15 cellular contexts compared by ENCODE assay signal in genomic region chr11:110176366-110177056, GRCh38.
DNase-seq lines count a peak whose midpoint lies in the region; ATAC-seq and FAIRE-seq lines count a peak whose summit lies in the region.
"Had no signal": no experiment of that assay in that cellular context is flagged by ENCODE, and none has a peak within 500 bp of the region (broad histone marks: within the 10 kb centered on the region; RNA-seq: fewer than 3 reads in every experiment).

No MANE protein-coding gene starts in this region.

- H4K91ac ChIP-seq in trophoblast cell (ENCODE audit: low read depth, low read length), result no peak overlapping the region

- H3K18ac ChIP-seq in trophoblast cell (ENCODE audit: low read length), result no peak overlapping the region

- no peak overlapping the region for H3K4me2 ChIP-seq in trophoblast cell (ENCODE audit: low read length)

- no peaks in the 10 kb centered on the region for H3K9me3 ChIP-seq in trophoblast cell (ENCODE audit: insufficient read depth, low read depth, low read length)
- H3K9me3 ChIP-seq: HAP-1 had no signal

- no CpG with 5 or more reads among the region's 12 CpGs for WGBS in trophoblast cell (ENCODE audit: extremely low coverage, insufficient coverage, insufficient read length)

- no peak overlapping the region for H3K9ac ChIP-seq in trophoblast cell (ENCODE audit: low read length)

- no peaks in the 10 kb centered on the region for H3K79me2 ChIP-seq in ACC112 (ENCODE audit: control insufficient read depth, insufficient read depth, low read length, unreplicated experiment)
- H3K79me2 ChIP-seq in trophoblast cell (ENCODE audit: control insufficient read depth, insufficient read depth, low read length, poor library complexity), result no peaks in the 10 kb centered on the region

- H3K36me3 ChIP-seq in ACC112 (ENCODE audit: insufficient read depth, low read length), result no peaks in the 10 kb centered on the region
- no peaks in the 10 kb centered on the region for H3K36me3 ChIP-seq in trophoblast cell (ENCODE audit: control insufficient read depth in 1 of 2, insufficient read depth in 2 of 2, low read length in 2 of 2)
- H3K36me3 ChIP-seq: HAP-1, WERI-Rb-1 had no signal

- H2BK5ac ChIP-seq in trophoblast cell (ENCODE audit: low read depth, low read length, poor library complexity), result no peak overlapping the region

- no peak overlapping the region for H2BK120ac ChIP-seq in trophoblast cell (ENCODE audit: insufficient read depth, low read length, poor library complexity)

- no peak overlapping the region for H3K4ac ChIP-seq in trophoblast cell (ENCODE audit: low read depth, low read length)

- no peak overlapping the region for H4K12ac ChIP-seq in trophoblast cell (ENCODE audit: low read depth, low read length)

- H4K8ac ChIP-seq in trophoblast cell (ENCODE audit: low read depth, low read length), result no peak overlapping the region

- no peak overlapping the region for H3K14ac ChIP-seq in trophoblast cell (ENCODE audit: low read length)

- H3K23ac ChIP-seq in trophoblast cell (ENCODE audit: low read length), result no peak overlapping the region

- no peaks in the 10 kb centered on the region for H3K79me1 ChIP-seq in trophoblast cell (ENCODE audit: low read length)

- ATAC-seq in GM19397 (IDR thresholded peaks at IDR 0.05; ENCODE audit: unreplicated experiment) (no peak), HG02852 (IDR thresholded peaks at IDR 0.05; ENCODE audit: unreplicated experiment) (no peak)

- H3K27ac ChIP-seq in ACC112 (ENCODE audit: low read depth, low read length) (peak overlapping the region; percentile 87), trophoblast cell (ENCODE audit: low read depth, low read length) (no peak overlapping the region)
- H3K27ac ChIP-seq: WERI-Rb-1 had no signal

- H3K4me3 ChIP-seq in ACC112 (ENCODE audit: low read depth, low read length), result no peak overlapping the region
- H3K4me3 ChIP-seq in trophoblast cell (ENCODE audit: low read depth, low read length), result no peak overlapping the region
- H3K4me3 ChIP-seq: HAP-1, lung had no signal

- H2BK12ac ChIP-seq in trophoblast cell (ENCODE audit: low read length), result no peak overlapping the region

- H2AFZ ChIP-seq in ACC112 (ENCODE audit: low read length, unreplicated experiment) (no peak overlapping the region), trophoblast cell (ENCODE audit: insufficient read depth, low read length, poor library complexity) (no peak overlapping the region)

- DNase-seq in HTR-8/SVneo (ENCODE audit: insufficient read length, low spot score), result peak; percentile 56
- DNase-seq in amniotic epithelial cell (ENCODE audit: low read depth), result peak; percentile 73
- peak; percentile 43 for DNase-seq in hepatic stellate cell (ENCODE audit: low spot score)
- DNase-seq in trophoblast cell, result no peak
- no peak for DNase-seq in stimulated activated CD8-positive, alpha-beta memory T cell treated with anti-CD3 and anti-CD28 coated beads, Interleukin-4, amount 100 ng/mL, for 48 hours
- DNase-seq: activated CD8-positive, alpha-beta memory T cell treated with anti-CD3 and anti-CD28 coated beads for 24 hours; activated effector memory CD4-positive, alpha-beta T cell treated with Interleukin-2 at 50 U/mL for 16 hours; WERI-Rb-1 had no signal

- H3K4me1 ChIP-seq in ACC112 (ENCODE audit: control insufficient read depth, insufficient read depth, low read length, unreplicated experiment) (peaks cover 44% of the 10 kb centered on the region), trophoblast cell (ENCODE audit: control insufficient read depth in 1 of 2, insufficient read depth in 2 of 2, low read length in 2 of 2) (peaks cover 4 to 5% of the 10 kb centered on the region in 2 experiments)

- H2AK5ac ChIP-seq in trophoblast cell (ENCODE audit: low read length), result no peak overlapping the region

- H3K27me3 ChIP-seq in ACC112 (ENCODE audit: insufficient read depth, low read length), result no peaks in the 10 kb centered on the region
- H3K27me3 ChIP-seq in trophoblast cell (ENCODE audit: insufficient read depth, low read length), result no peaks in the 10 kb centered on the region

- FAIRE-seq in HTR-8/SVneo (lab: Jason Lieb, UNC), result peak; percentile 67
- FAIRE-seq: astrocyte, frontal cortex had no signal

Comparison
In these comparisons a context has a peak if more than half of its experiments do, and no peak if none do; other contexts are left out.
1. DNase-seq: peak in HTR-8/SVneo (single experiment), amniotic epithelial cell (single experiment) and hepatic stellate cell (single experiment); none in trophoblast cell (0 of 2) and stimulated activated CD8-positive, alpha-beta memory T cell treated with anti-CD3 and anti-CD28 coated beads, Interleukin-4, amount 100 ng/mL, for 48 hours (single experiment).